ENCODE assay signal across 8 cellular contexts in genomic region chr1:101218968-101219367, GRCh38. TPM values are rescaled to one million over a fixed set of nuclear protein-coding genes. Genes with fewer than 3 reads are reported as not detected.
DNase-seq lines count a peak whose midpoint lies in the region; ATAC-seq and TF ChIP-seq lines count a peak whose summit lies in the region.
"Not testable (repeated sequence)": the region's sequence is repeated elsewhere in the genome, so short reads cannot be mapped to it uniquely, and the experiment has no call there.
"Had no signal": no experiment of that assay in that cellular context is flagged by ENCODE, and none has a peak within 500 bp of the region (broad histone marks: within the 10 kb centered on the region; RNA-seq: fewer than 3 reads in every experiment).

No MANE protein-coding gene starts in this region.

- not testable (repeated sequence) for H3K27me3 Mint-ChIP-seq in brain; stimulated activated memory B cell treated with anti-CD40 and anti-IgM and Interleukin-4, amounts not matched to agents 10 μg/mL and 1 μg/mL and 100 μg/mL, for 72 hours

- H3K4me3 Mint-ChIP-seq in brain; stimulated activated memory B cell treated with anti-CD40 and anti-IgM and Interleukin-4, amounts not matched to agents 10 μg/mL and 1 μg/mL and 100 μg/mL, for 72 hours: not testable (repeated sequence)

- H3K27ac Mint-ChIP-seq in brain, result peak overlapping the region in 4 of 5 experiments; percentile 37 to 83 (median 64)
- peak overlapping the region; percentile 9 for H3K27ac Mint-ChIP-seq in stimulated activated memory B cell treated with anti-CD40 and anti-IgM and Interleukin-4, amounts not matched to agents 10 μg/mL and 1 μg/mL and 100 μg/mL, for 72 hours

- H3K4me1 Mint-ChIP-seq in brain, result peaks cover 26% of the 10 kb centered on the region
- H3K4me1 Mint-ChIP-seq in stimulated activated memory B cell treated with anti-CD40 and anti-IgM and Interleukin-4, amounts not matched to agents 10 μg/mL and 1 μg/mL and 100 μg/mL, for 72 hours, result peaks cover 34% of the 10 kb centered on the region

- not testable (repeated sequence) for DNase-seq in cardiac muscle cell (ENCODE audit: low read depth in 1 of 2, low spot score in 1 of 2)
- DNase-seq in left lobe of liver (ENCODE audit: low spot score) (peak; percentile 84), right lobe of liver (peak; percentile 47 to 80 (median 78))

- H3K9me3 Mint-ChIP-seq in brain; stimulated activated memory B cell treated with anti-CD40 and anti-IgM and Interleukin-4, amounts not matched to agents 10 μg/mL and 1 μg/mL and 100 μg/mL, for 72 hours: not testable (repeated sequence)

- not testable (repeated sequence) for H3K9ac ChIP-seq in liver (ENCODE audit: low read depth in 1 of 2, low read length in 2 of 2)

- not testable (repeated sequence) for TF ChIP-seq CTCF in brain (conservative IDR thresholded peaks at IDR 0.05); cardiac muscle cell (IDR thresholded peaks at IDR 0.05; ENCODE audit: low read depth, low read length); liver (IDR thresholded peaks at IDR 0.05; ENCODE audit: low read depth, low read length, missing input control); right lobe of liver (IDR thresholded peaks at IDR 0.05)

- not testable (repeated sequence) for H3K4me3 ChIP-seq in cardiac muscle cell; liver (ENCODE audit: low read depth in 1 of 3, low read length in 3 of 3); right lobe of liver

- H3K27ac ChIP-seq in cardiac muscle cell (peak overlapping the region; percentile 95), liver (ENCODE audit: low read depth in 1 of 2, low read length in 2 of 2) (peak overlapping the region in 1 of 2 donors; percentile 62), right lobe of liver (peak overlapping the region in 2 of 3 donors; percentile 43 to 51)

- not testable (repeated sequence) for H3K27me3 ChIP-seq in cardiac muscle cell; liver (ENCODE audit: control insufficient read depth in 4 of 4, insufficient read depth in 4 of 4, low read length in 3 of 4); right lobe of liver

- intact Hi-C loops in right lobe of liver (cut with DNase I), result not testable (repeated sequence)

- not testable (repeated sequence) for TF ChIP-seq POLR2A in right lobe of liver (IDR thresholded peaks at IDR 0.05)

- H3K36me3 Mint-ChIP-seq in brain; stimulated activated memory B cell treated with anti-CD40 and anti-IgM and Interleukin-4, amounts not matched to agents 10 μg/mL and 1 μg/mL and 100 μg/mL, for 72 hours: not testable (repeated sequence)

- 34% methylated on average over 6 of the region's 6 CpGs for WGBS in liver
- 27% methylated on average over 5 of the region's 6 CpGs for WGBS in right lobe of liver (ENCODE audit: insufficient coverage, low coverage, low lambda C conversion rate, missing lambda C conversion rate)

- H3K9me3 ChIP-seq in cardiac muscle cell (ENCODE audit: low read depth); liver (ENCODE audit: control insufficient read depth in 4 of 4, low read length in 3 of 4); right lobe of liver: not testable (repeated sequence)

- peak; percentile 28 to 29 for TF ChIP-seq RAD21 in liver (IDR thresholded peaks at IDR 0.05)

- not testable (repeated sequence) for H3K36me3 ChIP-seq in cardiac muscle cell; liver (ENCODE audit: control insufficient read depth in 4 of 4, insufficient read depth in 3 of 4, low read depth in 1 of 4, low read length in 3 of 4); right lobe of liver

- ATAC-seq in left lobe of liver, result peak; percentile 61
- ATAC-seq in right lobe of liver, result peak; percentile 59 to 72 (median 70)
- not testable (repeated sequence) for ATAC-seq in stimulated activated memory B cell treated with anti-CD40 and anti-IgM and Interleukin-4, amounts not matched to agents 10 μg/mL and 1 μg/mL and 100 μg/mL, for 72 hours

- peaks cover 36% of the 10 kb centered on the region for H3K4me1 ChIP-seq in cardiac muscle cell (ENCODE audit: low read depth)
- peaks cover 4 to 17% (median 13%) of the 10 kb centered on the region in 4 donors for H3K4me1 ChIP-seq in liver (ENCODE audit: control insufficient read depth in 4 of 4, insufficient read depth in 4 of 4, low read length in 3 of 4)
- peaks cover 0 to 19% (median 4%) of the 10 kb centered on the region in 4 donors for H3K4me1 ChIP-seq in right lobe of liver

TF ChIP-seq in liver, 16 proteins besides CTCF, POLR2A, EP300 and RAD21:
- TF ChIP-seq HNF4A (conservative IDR thresholded peaks at IDR 0.05) (peak; percentile 75 to 80), HNF4G (IDR thresholded peaks at IDR 0.05) (peak; percentile 11), MAX (IDR thresholded peaks at IDR 0.05) (peak; percentile 14), YY1 (IDR thresholded peaks at IDR 0.05) (peak; percentile 19), SP1 (IDR thresholded peaks at IDR 0.05) (peak; percentile 66), RXRA (IDR thresholded peaks at IDR 0.05) (peak; percentile 59 to 72), JUND (IDR thresholded peaks at IDR 0.05) (peak in 1 of 2 donors; percentile 63)

RNA-seq across cellular contexts. Expression of gene S1PR1, which starts 17.9 kb away (rescaled TPM):
- polyA plus RNA-seq in brain (ENCODE audit: insufficient read depth, low read depth, low replicate concordance) (27.3 TPM), cardiac muscle cell (58.1 and 59.1 TPM in 2 replicates), liver (1 to 10 TPM; 7.8 to 9.4 TPM)
- total RNA-seq in cardiac muscle cell (58.6 and 62.2 TPM in 2 replicates), left lobe of liver (12.1 TPM), liver (10 to 100 TPM; 12.7 to 13.9 TPM), right lobe of liver (10 to 100 TPM in 2 of 6 experiments, 1 to 10 TPM in 4; 9.0 to 14.8 (median 9.3) TPM)
- total RNA-seq: Caco-2, Calu3 had no signal
